In the genomic region with DNA sequence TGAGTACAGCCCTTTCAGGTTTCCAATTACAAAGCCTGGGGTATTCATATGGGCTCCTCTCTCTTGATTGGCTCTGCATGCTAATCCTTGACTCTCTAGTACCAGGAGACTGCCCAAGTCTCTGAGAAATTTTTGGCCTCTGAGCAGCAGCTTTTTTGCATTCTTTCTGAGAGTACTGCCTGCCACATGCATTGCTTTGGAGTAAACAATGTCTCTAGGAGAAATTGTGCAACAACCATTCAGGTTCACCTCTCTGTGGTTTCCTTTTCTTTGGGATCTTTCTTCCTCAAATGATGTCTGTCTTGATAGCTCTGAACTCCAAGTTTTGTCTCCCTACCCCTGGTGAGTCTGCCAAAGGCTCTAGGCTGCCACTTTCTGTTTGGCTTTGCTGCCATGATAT, we compare ENCODE assay signal across 17 cellular contexts.
DNase-seq lines count a peak whose midpoint lies in the region; ATAC-seq and TF ChIP-seq lines count a peak whose summit lies in the region.
"Had no signal": no experiment of that assay in that cellular context is flagged by ENCODE, and none has a peak within 500 bp of the region (broad histone marks: within the 10 kb centered on the region; RNA-seq: fewer than 3 reads in every experiment).

No MANE protein-coding gene starts in this region.

- DNase-seq in GM04504 (ENCODE audit: low read depth) (peak; percentile 52), SJSA1 (ENCODE audit: low read depth in 1 of 2, low spot score in 2 of 2) (peak in 1 of 2 experiments; percentile 50), fibroblast of gingiva (ENCODE audit: low read depth) (peak; percentile 72), neural progenitor cell (ENCODE audit: low spot score) (peak; percentile 19), NCI-H1105 treated with DMSO at 0.1 percent for 48 hours (lab: John Stamatoyannopoulos, UW) (no peak), erythroblast (lab: John Stamatoyannopoulos, UW) (no peak), SHP77 (lab: John Stamatoyannopoulos, UW) (no peak)
- no peak for DNase-seq in activated T-cell treated with anti-CD3 and anti-CD28 coated beads, Interleukin-2, amount 50 U/mL, for 4 hours
- DNase-seq: activated CD4-positive, alpha-beta T cell treated with anti-CD3 and anti-CD28 coated beads, Interleukin-2, amount 50 U/mL, for 48 hours; activated gamma-delta T cell treated with Interleukin-2 at 50 U/mL for 16 hours; COR-L47; foreskin melanocyte; left cardiac atrium; small intestine; T-helper 2 cell had no signal

- no peaks in the 10 kb centered on the region for H3K9me3 Mint-ChIP-seq in neural progenitor cell
- no peaks in the 10 kb centered on the region for H3K9me3 Mint-ChIP-seq in activated T-cell treated with anti-CD3 and anti-CD28 coated beads, Interleukin-2, amount 50 U/mL, for 4 hours
- H3K9me3 Mint-ChIP-seq: neural crest cell had no signal

- no peak overlapping the region for H3K27ac Mint-ChIP-seq in neural progenitor cell

- H3K79me2 ChIP-seq in neural progenitor cell (ENCODE audit: low read depth), result no peaks in the 10 kb centered on the region

- TF ChIP-seq POLR2A in erythroblast (IDR thresholded peaks at IDR 0.05; ENCODE audit: low read length), result no peak

- peak overlapping the region; percentile 23 for H2AFZ ChIP-seq in neural progenitor cell (replicated peaks)

- peaks cover 9% of the 10 kb centered on the region for H3K4me1 ChIP-seq in SJSA1 (replicated peaks)
- H3K4me1 ChIP-seq in neural progenitor cell, result no peaks in the 10 kb centered on the region

- H3K4me3 Mint-ChIP-seq in neural progenitor cell, result no peak overlapping the region
- H3K4me3 Mint-ChIP-seq in activated T-cell treated with anti-CD3 and anti-CD28 coated beads, Interleukin-2, amount 50 U/mL, for 4 hours, result no peak overlapping the region
- H3K4me3 Mint-ChIP-seq: neural crest cell had no signal

- ATAC-seq in activated T-cell treated with anti-CD3 and anti-CD28 coated beads, Interleukin-2, amount 50 U/mL, for 4 hours, result no peak
- ATAC-seq: left cardiac atrium had no signal

- H3K4me1 Mint-ChIP-seq in neural progenitor cell, result peaks cover 6% of the 10 kb centered on the region
- H3K4me1 Mint-ChIP-seq in activated T-cell treated with anti-CD3 and anti-CD28 coated beads, Interleukin-2, amount 50 U/mL, for 4 hours (ENCODE audit: low read depth), result no peaks in the 10 kb centered on the region
- H3K4me1 Mint-ChIP-seq: neural crest cell had no signal

- no peaks in the 10 kb centered on the region for H4K20me1 ChIP-seq in neural progenitor cell (ENCODE audit: low read depth)

- no peak overlapping the region for H3K9ac ChIP-seq in neural progenitor cell

- no peaks in the 10 kb centered on the region for H3K36me3 Mint-ChIP-seq in neural progenitor cell
- H3K36me3 Mint-ChIP-seq in activated T-cell treated with anti-CD3 and anti-CD28 coated beads, Interleukin-2, amount 50 U/mL, for 4 hours (ENCODE audit: insufficient read depth), result no peaks in the 10 kb centered on the region

- H3K27ac ChIP-seq in SJSA1 (peak overlapping the region; percentile 19; the same call in 1 of the 2 replicates), neural progenitor cell (no peak overlapping the region)

- no peak for TF ChIP-seq CTCF in neural progenitor cell (IDR thresholded peaks at IDR 0.05)

- H3K36me3 ChIP-seq in SJSA1 (no peaks in the 10 kb centered on the region), neural progenitor cell (no peaks in the 10 kb centered on the region)
- H3K36me3 ChIP-seq: thoracic aorta had no signal

- no peaks in the 10 kb centered on the region for H3K27me3 Mint-ChIP-seq in neural progenitor cell (ENCODE audit: insufficient read depth, low read depth)
- H3K27me3 Mint-ChIP-seq in activated T-cell treated with anti-CD3 and anti-CD28 coated beads, Interleukin-2, amount 50 U/mL, for 4 hours (ENCODE audit: low read depth), result no peaks in the 10 kb centered on the region

- no peaks in the 10 kb centered on the region for H3K9me3 ChIP-seq in SJSA1 (replicated peaks)
- no peaks in the 10 kb centered on the region for H3K9me3 ChIP-seq in neural progenitor cell (ENCODE audit: low read depth)
- H3K9me3 ChIP-seq: thoracic aorta had no signal

- H3K27me3 ChIP-seq in SJSA1 (replicated peaks), result no peaks in the 10 kb centered on the region
- H3K27me3 ChIP-seq in neural progenitor cell, result no peaks in the 10 kb centered on the region

- H3K4me2 ChIP-seq in neural progenitor cell, result no peak overlapping the region

- H3K4me3 ChIP-seq in SJSA1 (no peak overlapping the region), neural progenitor cell (no peak overlapping the region)
- H3K4me3 ChIP-seq: thoracic aorta had no signal

- no peaks in the 10 kb centered on the region for H3F3A ChIP-seq in neural progenitor cell (ENCODE audit: low read depth)

Comparison
In these comparisons a context has a peak if more than half of its experiments do, and no peak if none do; other contexts are left out.
1. DNase-seq: peak in GM04504 (single experiment), fibroblast of gingiva (single experiment) and neural progenitor cell (single experiment); none in NCI-H1105 treated with DMSO at 0.1 percent for 48 hours (single experiment), erythroblast (0 of 2), SHP77 (0 of 2) and activated T-cell treated with anti-CD3 and anti-CD28 coated beads, Interleukin-2, amount 50 U/mL, for 4 hours (single experiment).